In the genomic region with DNA sequence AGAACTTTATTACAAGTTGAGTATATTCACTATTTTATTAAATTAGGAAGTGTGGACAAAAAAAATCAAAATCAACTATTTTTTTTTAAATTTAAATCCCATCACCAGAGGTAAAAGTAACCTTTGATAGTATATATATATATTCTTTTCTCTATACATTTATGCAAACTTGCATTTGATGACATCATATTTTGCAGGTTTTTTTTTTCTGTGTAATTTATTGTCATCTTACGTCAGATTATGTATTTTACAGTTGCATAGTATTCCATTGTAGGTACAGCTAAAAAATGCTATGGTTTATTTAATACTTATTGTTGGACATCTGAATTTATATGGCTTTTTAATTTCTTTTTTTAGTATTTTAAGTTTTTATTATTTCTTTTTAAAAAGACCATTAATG, we compare ENCODE assay signal across 1 cellular context.
TF ChIP-seq lines count a peak whose summit lies in the region.

No MANE protein-coding gene starts in this region.

TF ChIP-seq in HepG2, 621 proteins besides CTCF, POLR2A, EP300 and RAD21:
- peak; percentile 82 for TF ChIP-seq ATF7 (IDR thresholded peaks at IDR 0.05)
- no peak for TF ChIP-seq ATF7 (CRISPR knock-in tag; IDR thresholded peaks at IDR 0.05)
- 0 out of 2 replicates have a peak, but pooled peaks have one; percentile 16 for TF ChIP-seq CREB1 (IDR thresholded peaks at IDR 0.05)
- TF ChIP-seq CREB1 (CRISPR knock-in tag; IDR thresholded peaks at IDR 0.05) = no peak
- no peak for TF ChIP-seq STAG1 (CRISPR knock-in tag; IDR thresholded peaks at IDR 0.05)
- TF ChIP-seq, protein P1, sequence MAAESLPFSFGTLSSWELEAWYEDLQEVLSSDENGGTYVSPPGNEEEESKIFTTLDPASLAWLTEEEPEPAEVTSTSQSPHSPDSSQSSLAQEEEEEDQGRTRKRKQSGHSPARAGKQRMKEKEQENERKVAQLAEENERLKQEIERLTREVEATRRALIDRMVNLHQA (CRISPR knock-in tag; IDR thresholded peaks at IDR 0.05) = no peak
- TF ChIP-seq ZNF883 (CRISPR knock-in tag; IDR thresholded peaks at IDR 0.05; ENCODE audit: not compliant biosample characterization) = no peak
TF ChIP-seq in HepG2: peak in this region for 2.
